18 cellular contexts compared by ENCODE assay signal in the genomic region with DNA sequence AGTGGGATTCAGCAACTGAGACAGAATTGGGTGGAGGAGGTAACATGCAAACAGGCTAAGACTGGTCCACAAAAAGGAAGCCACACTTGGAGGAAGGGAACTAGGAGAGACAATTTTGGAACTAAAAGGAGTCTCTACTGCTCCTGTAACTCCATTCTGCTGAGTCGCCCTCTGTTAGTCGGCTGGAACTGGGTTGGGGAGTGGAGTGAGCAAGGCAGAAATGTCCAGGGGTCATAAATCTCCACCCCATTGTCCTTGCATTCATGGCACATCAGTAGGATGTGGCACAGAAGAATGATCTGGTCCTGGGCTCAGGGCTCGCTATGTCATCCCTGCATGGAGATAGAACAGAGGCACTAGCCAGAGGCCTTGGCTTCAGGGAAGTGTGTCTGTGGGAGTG. TPM values are rescaled to one million over a fixed set of nuclear protein-coding genes. Genes with fewer than 3 reads are reported as not detected.
DNase-seq lines count a peak whose midpoint lies in the region; ATAC-seq and TF ChIP-seq lines count a peak whose summit lies in the region.
"Had no signal": no experiment of that assay in that cellular context is flagged by ENCODE, and none has a peak within 500 bp of the region (broad histone marks: within the 10 kb centered on the region; RNA-seq: fewer than 3 reads in every experiment).

No MANE protein-coding gene starts in this region.

- intact Hi-C loops in upper lobe of right lung (cut with DNase I), result no loop called here

- H3K27ac ChIP-seq in SK-N-SH (ENCODE audit: low read depth in 2 of 2, low read length in 1 of 2), result peak overlapping the region in 1 of 2 experiments; percentile 97; a peak in 3 of 4 replicates
- peak overlapping the region; percentile 76 for H3K27ac ChIP-seq in SJSA1
- peak overlapping the region; percentile 1 for H3K27ac ChIP-seq in upper lobe of right lung
- H3K27ac ChIP-seq: C4-2B, HL-60, parathyroid adenoma, transverse colon had no signal

- peaks cover 22% of the 10 kb centered on the region for H3F3A ChIP-seq in SK-N-SH (replicated peaks; ENCODE audit: insufficient read depth)

- no peak overlapping the region for H2AFZ ChIP-seq in SK-N-SH (ENCODE audit: low read depth)
- H2AFZ ChIP-seq: parathyroid adenoma had no signal

- WGBS in SK-N-SH (ENCODE audit: low lambda C conversion rate), result 88% methylated on average over 3 of the region's 3 CpGs

- H3K27me3 ChIP-seq in SK-N-SH (ENCODE audit: insufficient read depth) (no peaks in the 10 kb centered on the region), SJSA1 (replicated peaks) (no peaks in the 10 kb centered on the region), upper lobe of right lung (no peaks in the 10 kb centered on the region), BE2C (no peaks in the 10 kb centered on the region)
- H3K27me3 ChIP-seq: transverse colon had no signal

- H3K36me3 ChIP-seq in SK-N-SH (replicated peaks in 1 of 2; ENCODE audit: control insufficient read depth in 1 of 2, insufficient read depth in 2 of 2, low read length in 1 of 2), result no peaks in the 10 kb centered on the region
- no peaks in the 10 kb centered on the region for H3K36me3 ChIP-seq in SJSA1
- no peaks in the 10 kb centered on the region for H3K36me3 ChIP-seq in upper lobe of right lung
- H3K36me3 ChIP-seq in BE2C, result no peaks in the 10 kb centered on the region
- H3K36me3 ChIP-seq: transverse colon had no signal

- ATAC-seq in SK-N-SH treated with all-trans-retinoic acid at 6 μM for 48 hours, result no peak
- ATAC-seq in upper lobe of right lung, result no peak
- ATAC-seq in GM21576 (IDR thresholded peaks at IDR 0.05; ENCODE audit: unreplicated experiment), result no peak
- ATAC-seq: naive thymus-derived CD4-positive, alpha-beta T cell had no signal

- no peaks in the 10 kb centered on the region for H4K20me1 ChIP-seq in SK-N-SH (ENCODE audit: insufficient read depth)

- TF ChIP-seq EP300 in SK-N-SH (IDR thresholded peaks at IDR 0.05; ENCODE audit: borderline replicate concordance in 1 of 2, low read depth in 1 of 2, low read length in 1 of 2), result no peak

- TF ChIP-seq CTCF in SK-N-SH (IDR thresholded peaks at IDR 0.05), result no peak
- TF ChIP-seq CTCF in fibroblast of mammary gland (conservative IDR thresholded peaks at IDR 0.05; ENCODE audit: control insufficient read depth, insufficient read depth, low read depth, low read length), result no peak
- TF ChIP-seq CTCF in upper lobe of right lung (IDR thresholded peaks at IDR 0.05), result no peak
- TF ChIP-seq CTCF in BE2C (IDR thresholded peaks at IDR 0.05; ENCODE audit: low read depth, low read length), result no peak

- H3K9me3 ChIP-seq in SK-N-SH (no peaks in the 10 kb centered on the region), SJSA1 (replicated peaks) (0 out of 2 replicates have a peak, but pooled peaks cover 3% of the 10 kb centered on the region), upper lobe of right lung (no peaks in the 10 kb centered on the region), BE2C (no peaks in the 10 kb centered on the region)
- H3K9me3 ChIP-seq: transverse colon had no signal

- DNase-seq in SK-N-SH (no peak), SJSA1 (ENCODE audit: low read depth in 1 of 2, low spot score in 2 of 2) (no peak), fibroblast of mammary gland (ENCODE audit: low read depth) (peak; percentile 18), upper lobe of right lung (no peak), BE2C (no peak), NCI-H1092 (lab: John Stamatoyannopoulos, UW) (no peak)
- DNase-seq: activated CD4-positive, alpha-beta T cell treated with anti-CD3 and anti-CD28 coated beads, Interleukin-2, amount 50 U/mL, for 48 hours; activated gamma-delta T cell; amygdala; naive thymus-derived CD4-positive, alpha-beta T cell; NCI-H2081; NCI-H510A treated with DMSO at 0.1 percent for 48 hours; transverse colon had no signal

- H3K9me2 ChIP-seq in SK-N-SH, result no peaks in the 10 kb centered on the region

- H3K4me1 ChIP-seq in SK-N-SH (ENCODE audit: control insufficient read depth in 1 of 2, insufficient read depth in 2 of 2, low read depth in 1 of 2, low read length in 1 of 2) (peaks cover 51 to 65% of the 10 kb centered on the region in 2 experiments), SJSA1 (replicated peaks) (peaks cover 49% of the 10 kb centered on the region), upper lobe of right lung (peaks cover 71% of the 10 kb centered on the region), BE2C (no peaks in the 10 kb centered on the region; the same call in none of the 2 replicates)
- H3K4me1 ChIP-seq: parathyroid adenoma had no signal

- no peak for TF ChIP-seq RAD21 in SK-N-SH (IDR thresholded peaks at IDR 0.05; ENCODE audit: low read length)

- POLR2A ChIA-PET in SK-N-SH (lab: Yijun Ruan, JAX), result no interaction called here

- no peaks in the 10 kb centered on the region; the same call in 1 of the 2 replicates for H3K79me2 ChIP-seq in SK-N-SH (ENCODE audit: insufficient read depth)
- H3K79me2 ChIP-seq: parathyroid adenoma had no signal

- CTCF ChIA-PET in SK-N-SH (lab: Yijun Ruan, JAX), result no interaction called here

- H3K4me2 ChIP-seq in SK-N-SH, result peak overlapping the region; percentile 56

- H3K9ac ChIP-seq in SK-N-SH, result no peak overlapping the region
- H3K9ac ChIP-seq: parathyroid adenoma had no signal

- no peak overlapping the region for H3K4me3 ChIP-seq in SK-N-SH (ENCODE audit: low read depth in 2 of 2, low read length in 1 of 2)
- H3K4me3 ChIP-seq in SJSA1, result no peak overlapping the region
- H3K4me3 ChIP-seq in fibroblast of mammary gland (ENCODE audit: control insufficient read depth, low read depth, low read length), result no peak overlapping the region
- no peak overlapping the region for H3K4me3 ChIP-seq in upper lobe of right lung
- no peak overlapping the region for H3K4me3 ChIP-seq in BE2C (ENCODE audit: low read depth, low read length)
- H3K4me3 ChIP-seq: transverse colon had no signal

TF ChIP-seq in SK-N-SH, 30 proteins besides CTCF, POLR2A, EP300 and RAD21 (continues in another document):
- TF ChIP-seq, protein P1, sequence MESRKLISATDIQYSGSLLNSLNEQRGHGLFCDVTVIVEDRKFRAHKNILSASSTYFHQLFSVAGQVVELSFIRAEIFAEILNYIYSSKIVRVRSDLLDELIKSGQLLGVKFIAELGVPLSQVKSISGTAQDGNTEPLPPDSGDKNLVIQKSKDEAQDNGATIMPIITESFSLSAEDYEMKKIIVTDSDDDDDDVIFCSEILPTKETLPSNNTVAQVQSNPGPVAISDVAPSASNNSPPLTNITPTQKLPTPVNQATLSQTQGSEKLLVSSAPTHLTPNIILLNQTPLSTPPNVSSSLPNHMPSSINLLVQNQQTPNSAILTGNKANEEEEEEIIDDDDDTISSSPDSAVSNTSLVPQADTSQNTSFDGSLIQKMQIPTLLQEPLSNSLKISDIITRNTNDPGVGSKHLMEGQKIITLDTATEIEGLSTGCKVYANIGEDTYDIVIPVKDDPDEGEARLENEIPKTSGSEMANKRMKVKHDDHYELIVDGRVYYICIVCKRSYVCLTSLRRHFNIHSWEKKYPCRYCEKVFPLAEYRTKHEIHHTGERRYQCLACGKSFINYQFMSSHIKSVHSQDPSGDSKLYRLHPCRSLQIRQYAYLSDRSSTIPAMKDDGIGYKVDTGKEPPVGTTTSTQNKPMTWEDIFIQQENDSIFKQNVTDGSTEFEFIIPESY (IDR thresholded peaks at IDR 0.05; ENCODE audit: borderline replicate concordance, low read depth), result no peak
- no peak for TF ChIP-seq TCF12 (IDR thresholded peaks at IDR 0.05)
- TF ChIP-seq, protein P2, sequence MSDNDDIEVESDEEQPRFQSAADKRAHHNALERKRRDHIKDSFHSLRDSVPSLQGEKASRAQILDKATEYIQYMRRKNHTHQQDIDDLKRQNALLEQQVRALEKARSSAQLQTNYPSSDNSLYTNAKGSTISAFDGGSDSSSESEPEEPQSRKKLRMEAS (IDR thresholded peaks at IDR 0.05; ENCODE audit: low read depth), result no peak

TF ChIP-seq in SK-N-SH treated with all-trans-retinoic acid at 6 μM for 48 hours, 23 proteins besides CTCF, POLR2A, EP300 and RAD21:
- TF ChIP-seq CSDC2 (CRISPR knock-in tag; IDR thresholded peaks at IDR 0.05) (no peak), PPARA (CRISPR knock-in tag; IDR thresholded peaks at IDR 0.05; ENCODE audit: borderline replicate concordance) (no peak), RARB (CRISPR knock-in tag; IDR thresholded peaks at IDR 0.05) (no peak), ZFP3 (CRISPR knock-in tag; IDR thresholded peaks at IDR 0.05) (no peak), ISL1 (CRISPR knock-in tag; IDR thresholded peaks at IDR 0.05) (no peak)
- TF ChIP-seq, protein P3, sequence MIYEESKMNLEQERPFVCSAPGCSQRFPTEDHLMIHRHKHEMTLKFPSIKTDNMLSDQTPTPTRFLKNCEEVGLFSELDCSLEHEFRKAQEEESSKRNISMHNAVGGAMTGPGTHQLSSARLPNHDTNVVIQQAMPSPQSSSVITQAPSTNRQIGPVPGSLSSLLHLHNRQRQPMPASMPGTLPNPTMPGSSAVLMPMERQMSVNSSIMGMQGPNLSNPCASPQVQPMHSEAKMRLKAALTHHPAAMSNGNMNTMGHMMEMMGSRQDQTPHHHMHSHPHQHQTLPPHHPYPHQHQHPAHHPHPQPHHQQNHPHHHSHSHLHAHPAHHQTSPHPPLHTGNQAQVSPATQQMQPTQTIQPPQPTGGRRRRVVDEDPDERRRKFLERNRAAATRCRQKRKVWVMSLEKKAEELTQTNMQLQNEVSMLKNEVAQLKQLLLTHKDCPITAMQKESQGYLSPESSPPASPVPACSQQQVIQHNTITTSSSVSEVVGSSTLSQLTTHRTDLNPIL (CRISPR knock-in tag; IDR thresholded peaks at IDR 0.05; ENCODE audit: low read depth), result no peak

RNA-seq across cellular contexts. Expression of a gene that starts 5.0 kb away (rescaled TPM):
- 14.1 and 18.0 TPM in 2 replicates for polyA plus RNA-seq in SK-N-SH (2012; rRNA removed)
- 7.1 and 13.4 TPM in 2 replicates for polyA plus RNA-seq in SK-N-SH (2012; cell fraction: cytosol; rRNA removed)
- polyA plus RNA-seq in SK-N-SH (2012; cell fraction: nucleus; rRNA removed), result 24.8 and 31.3 TPM in 2 replicates
- 2.1 and 4.1 TPM in 2 replicates for total RNA-seq in SJSA1 (2014; rRNA removed; shearing (Covaris generic))
- total RNA-seq in upper lobe of right lung, result 83.3 TPM
- 0.26 TPM for polyA plus RNA-seq in BE2C (2012; ENCODE audit: insufficient read depth, insufficient read length, low read depth)

RNA-seq across cellular contexts. Expression of a gene that starts 28.0 kb away (rescaled TPM):
- 32.5 and 43.2 TPM in 2 replicates for polyA plus RNA-seq in SK-N-SH (2012; rRNA removed)
- polyA plus RNA-seq in SK-N-SH (2012; cell fraction: cytosol; rRNA removed), result 34.0 and 38.5 TPM in 2 replicates
- polyA plus RNA-seq in SK-N-SH (2012; cell fraction: nucleus; rRNA removed), result 12.1 and 24.4 TPM in 2 replicates
- total RNA-seq in SJSA1 (2014; rRNA removed; shearing (Covaris generic)), result not detected in 2 replicates
- total RNA-seq in upper lobe of right lung, result 36.5 TPM
- 1.5 TPM for polyA plus RNA-seq in BE2C (2012; ENCODE audit: insufficient read depth, insufficient read length, low read depth)

RNA-seq across cellular contexts. Expression of a gene that starts 57.4 kb away (rescaled TPM):
- 0.23 and 0.37 TPM in 2 replicates for polyA plus RNA-seq in SK-N-SH (2012; rRNA removed)
- polyA plus RNA-seq in SK-N-SH (2012; cell fraction: cytosol; rRNA removed), result 0.24 and 0.26 TPM in 2 replicates
- polyA plus RNA-seq in SK-N-SH (2012; cell fraction: nucleus; rRNA removed), result 0.08 and 0.14 TPM in 2 replicates
- total RNA-seq in SJSA1 (2014; rRNA removed; shearing (Covaris generic)), result 0.13 TPM in 1 of 2 replicates, not detected in the other
- 16.9 TPM for total RNA-seq in upper lobe of right lung
- not detected for polyA plus RNA-seq in BE2C (2012; ENCODE audit: insufficient read depth, insufficient read length, low read depth)

Comparison
In these comparisons a context has a peak if more than half of its experiments do, and no peak if none do; other contexts are left out.
1. RNA of a gene that starts 5.0 kb away (total RNA-seq): 83.3 TPM in upper lobe of right lung (single experiment); 2.1 to 4.1 TPM in SJSA1; every median in the first group is over 10 times any median in the second.
2. RNA of a gene that starts 28.0 kb away (total RNA-seq): 36.5 TPM in upper lobe of right lung (single experiment); not detected in SJSA1; every median in the first group is over 10 times any median in the second.
3. RNA of a gene that starts 57.4 kb away (total RNA-seq): 16.9 TPM in upper lobe of right lung (single experiment); 0.13 TPM in SJSA1; every median in the first group is over 10 times any median in the second.